8 cellular contexts compared by ENCODE assay signal in genomic region chr15:39782441-39783138, GRCh38. TPM values are rescaled to one million over a fixed set of nuclear protein-coding genes. Genes with fewer than 3 reads are reported as not detected.
A peak's percentile ranks its signal among the peaks of the same experiment; 100 is the strongest.
DNase-seq lines count a peak whose midpoint lies in the region; ATAC-seq and TF ChIP-seq lines count a peak whose summit lies in the region.

Gene FSIP1 (minus strand): TSS chr15:39782841. CDS start chr15:39776524, 6,317 bp downstream.

- ATAC-seq in GM19328 (IDR thresholded peaks at IDR 0.05; ENCODE audit: unreplicated experiment) = peak; percentile 99
- ATAC-seq in HG03469 (IDR thresholded peaks at IDR 0.05; ENCODE audit: unreplicated experiment) = peak; percentile 95
- peak; percentile 99 for ATAC-seq in left lung

- no peaks in the 10 kb centered on the region for H4K20me1 ChIP-seq in BLaER1 treated with 17β-estradiol and CSF1 and Interleukin-3, amounts not matched to agents 10 nM and 100 nM

- H3K4me2 ChIP-seq in BLaER1 treated with 17β-estradiol and CSF1 and Interleukin-3, amounts not matched to agents 10 nM and 100 nM = peak within 1 kb of the TSS; percentile 76 to 97 (median 90)

- H3K4me1 Mint-ChIP-seq in activated CD4-positive, alpha-beta T cell treated with anti-CD3 and anti-CD28 coated beads, Interleukin-2, amount 10 ng/mL, durations not matched to agents 7 days and 5 days = peaks cover 47% of the 10 kb centered on the region

- peak within 1 kb of the TSS; percentile 85 for H3K27ac Mint-ChIP-seq in activated CD4-positive, alpha-beta T cell treated with anti-CD3 and anti-CD28 coated beads, Interleukin-2, amount 10 ng/mL, durations not matched to agents 7 days and 5 days

- H3K4me3 ChIP-seq in BLaER1 treated with 17β-estradiol and CSF1 and Interleukin-3, amounts not matched to agents 10 nM and 100 nM = peak within 1 kb of the TSS; percentile 68 to 83 (median 74)
- peak within 1 kb of the TSS; percentile 70 to 73 for H3K4me3 ChIP-seq in left lung

- peaks cover 7% of the 10 kb centered on the region for H3K27me3 Mint-ChIP-seq in activated CD4-positive, alpha-beta T cell treated with anti-CD3 and anti-CD28 coated beads, Interleukin-2, amount 10 ng/mL, durations not matched to agents 7 days and 5 days

- peaks cover 4% of the 10 kb centered on the region for H3K9me3 Mint-ChIP-seq in activated CD4-positive, alpha-beta T cell treated with anti-CD3 and anti-CD28 coated beads, Interleukin-2, amount 10 ng/mL, durations not matched to agents 7 days and 5 days

- POLR2A ChIA-PET in activated CD4-positive, alpha-beta T cell treated with anti-CD3 and anti-CD28 coated beads, Interleukin-2, amount 10 ng/mL, durations not matched to agents 7 days and 5 days (lab: Charles Lee) = no interaction called here

- H3K36me3 ChIP-seq in BLaER1 treated with 17β-estradiol and CSF1 and Interleukin-3, amounts not matched to agents 10 nM and 100 nM = no peaks in the 10 kb centered on the region
- H3K36me3 ChIP-seq in left lung = no peaks in the 10 kb centered on the region

- peak within 1 kb of the TSS; percentile 55 to 86 (median 78); a peak in 21 of 22 replicates for H3K27ac ChIP-seq in BLaER1 treated with 17β-estradiol and CSF1 and Interleukin-3, amounts not matched to agents 10 nM and 100 nM
- peak within 1 kb of the TSS; percentile 72 to 89 for H3K27ac ChIP-seq in left lung

- H3K36me3 Mint-ChIP-seq in activated CD4-positive, alpha-beta T cell treated with anti-CD3 and anti-CD28 coated beads, Interleukin-2, amount 10 ng/mL, durations not matched to agents 7 days and 5 days (ENCODE audit: low read depth) = peaks cover 4% of the 10 kb centered on the region

- H3K4me3 Mint-ChIP-seq in activated CD4-positive, alpha-beta T cell treated with anti-CD3 and anti-CD28 coated beads, Interleukin-2, amount 10 ng/mL, durations not matched to agents 7 days and 5 days = peak within 1 kb of the TSS; percentile 94

- DNase-seq in NCI-H526 (lab: John Stamatoyannopoulos, UW) (peak; percentile 94 to 98), dedifferentiated amniotic fluid mesenchymal stem cell (ENCODE audit: extremely low spot score) (peak; percentile 99), left lung (peak; percentile 97 to 98)
- DNase-seq in activated CD4-positive, alpha-beta T cell treated with anti-CD3 and anti-CD28 coated beads, Interleukin-2, amount 10 ng/mL, durations not matched to agents 7 days and 5 days = peak; percentile 97
- peak; percentile 91 for DNase-seq in stimulated activated CD4-positive, alpha-beta T cell treated with anti-CD3 and anti-CD28 coated beads, Interleukin-2, amount 100 ng/mL, for 4 hours (ENCODE audit: low read depth)

- intact Hi-C loops in left lung (cut with DNase I) = no loop called here

- peaks cover 19 to 48% (median 35%) of the 10 kb centered on the region in 10 experiments for H3K4me1 ChIP-seq in BLaER1 treated with 17β-estradiol and CSF1 and Interleukin-3, amounts not matched to agents 10 nM and 100 nM
- H3K4me1 ChIP-seq in left lung = peaks cover 13 to 34% of the 10 kb centered on the region in 2 donors

- no peaks in the 10 kb centered on the region for H3K27me3 ChIP-seq in BLaER1 treated with 17β-estradiol and CSF1 and Interleukin-3, amounts not matched to agents 10 nM and 100 nM
- H3K27me3 ChIP-seq in left lung = no peaks in the 10 kb centered on the region

- peak within 1 kb of the TSS; percentile 75 to 88 (median 82) for H3K9ac ChIP-seq in BLaER1 treated with 17β-estradiol and CSF1 and Interleukin-3, amounts not matched to agents 10 nM and 100 nM

- CTCF ChIA-PET in activated CD4-positive, alpha-beta T cell treated with anti-CD3 and anti-CD28 coated beads, Interleukin-2, amount 10 ng/mL, durations not matched to agents 7 days and 5 days (lab: Charles Lee) = interaction anchor here (1.0 to 2.0 kb wide), 7 partner anchors 21 to 492 kb away, joined by 3 to 6 read pairs (median 4); no protein-coding TSS in a partner anchor

- peaks cover 0 to 8% (median 0%) of the 10 kb centered on the region in 11 experiments; a peak in 1 of 22 replicates for H3K9me3 ChIP-seq in BLaER1 treated with 17β-estradiol and CSF1 and Interleukin-3, amounts not matched to agents 10 nM and 100 nM (replicated peaks in 1 of 11)
- H3K9me3 ChIP-seq in left lung = no peaks in the 10 kb centered on the region

- peak in 1 of 2 donors; percentile 12 for TF ChIP-seq CTCF in left lung (IDR thresholded peaks at IDR 0.05)

RNA-seq across cellular contexts. Expression of gene FSIP1, which starts in this region (rescaled TPM):
- total RNA-seq in activated CD4-positive, alpha-beta T cell treated with anti-CD3 and anti-CD28 coated beads, Interleukin-2, amount 10 ng/mL, durations not matched to agents 7 days and 5 days = under 1 TPM; 0.30 to 0.48 TPM
- under 1 TPM; 0.38 to 0.81 TPM for total RNA-seq in left lung

Comparison
In these comparisons a context has a peak if more than half of its experiments do, and no peak if none do; other contexts are left out.
1. Peak in every context shown above with its lines: DNase-seq, ATAC-seq, H3K4me3 ChIP-seq and H3K27ac ChIP-seq.
2. Peak in DNase-seq in activated CD4-positive, alpha-beta T cell treated with anti-CD3 and anti-CD28 coated beads, Interleukin-2, amount 10 ng/mL, durations not matched to agents 7 days and 5 days; RNA of the gene not detected or under 1 TPM.
3. Peak in DNase-seq, ATAC-seq, H3K4me3 ChIP-seq and H3K27ac ChIP-seq in left lung; RNA of the gene not detected or under 1 TPM.